In the genomic region with DNA sequence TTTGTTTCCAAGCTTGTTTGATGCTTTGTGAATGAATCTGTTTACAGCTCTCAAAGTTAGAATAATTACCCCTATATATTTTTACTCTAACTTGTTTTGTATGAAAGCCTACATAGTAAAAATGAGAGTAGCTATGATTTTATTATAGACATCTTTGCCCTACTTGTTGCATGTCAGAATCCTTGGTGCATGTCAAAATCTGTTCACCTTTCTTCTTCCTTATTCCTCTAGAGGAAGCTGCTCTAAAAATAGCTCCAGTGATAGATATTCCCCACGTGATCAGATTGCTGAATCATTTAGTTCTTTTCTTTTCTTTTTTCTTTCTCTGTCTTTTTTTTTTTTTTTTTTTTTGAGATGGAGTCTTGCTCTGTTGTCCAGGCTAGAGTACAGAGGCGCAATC, we compare ENCODE assay signal across 17 cellular contexts. TPM values are rescaled to one million over a fixed set of nuclear protein-coding genes. Genes with fewer than 3 reads are reported as not detected.
DNase-seq lines count a peak whose midpoint lies in the region; ATAC-seq, FAIRE-seq and TF ChIP-seq lines count a peak whose summit lies in the region.
"Had no signal": no experiment of that assay in that cellular context is flagged by ENCODE, and none has a peak within 500 bp of the region (broad histone marks: within the 10 kb centered on the region; RNA-seq: fewer than 3 reads in every experiment).

No MANE protein-coding gene starts in this region.

- TF ChIP-seq CTCF in HEK293 (tag by site-specific recombination; IDR thresholded peaks at IDR 0.05) (no peak), bronchial epithelial cell (IDR thresholded peaks at IDR 0.05; ENCODE audit: insufficient read depth, low read length, severe bottlenecking) (no peak), osteoblast (IDR thresholded peaks at IDR 0.05; ENCODE audit: extremely low read depth, low read depth, low read length) (no peak)

- H4K20me1 ChIP-seq in BLaER1 (no peaks in the 10 kb centered on the region), osteoblast (ENCODE audit: insufficient read depth, low read length) (no peaks in the 10 kb centered on the region)
- H4K20me1 ChIP-seq: BLaER1 treated with 17β-estradiol and CSF1 and Interleukin-3, amounts not matched to agents 10 nM and 100 nM had no signal

- H3K4me1 ChIP-seq in BLaER1, result peaks cover 7% of the 10 kb centered on the region
- H3K4me1 ChIP-seq in HEK293 (ENCODE audit: control insufficient read depth, insufficient read depth, low read length), result peaks cover 14% of the 10 kb centered on the region
- H3K4me1 ChIP-seq in osteoblast (ENCODE audit: insufficient read depth, low read length), result no peaks in the 10 kb centered on the region

- no peaks in the 10 kb centered on the region for H3K79me2 ChIP-seq in osteoblast (ENCODE audit: insufficient read depth, low read length)

- H3K4me3 ChIP-seq in BLaER1 (no peak overlapping the region), HEK293 (ENCODE audit: low read depth, low read length) (no peak overlapping the region), bronchial epithelial cell (ENCODE audit: low read depth, low read length) (no peak overlapping the region), osteoblast (ENCODE audit: insufficient read depth, low read length) (no peak overlapping the region)
- H3K4me3 ChIP-seq: BLaER1 treated with 17β-estradiol and CSF1 and Interleukin-3, amounts not matched to agents 10 nM and 100 nM had no signal

- POLR2A ChIA-PET in HEK293 (lab: Yijun Ruan, JAX), result no interaction called here

- H3K27me3 ChIP-seq in BLaER1 (no peaks in the 10 kb centered on the region), bronchial epithelial cell (ENCODE audit: control insufficient read depth, insufficient read depth, low read length) (no peaks in the 10 kb centered on the region), osteoblast (ENCODE audit: insufficient read depth, low read length) (no peaks in the 10 kb centered on the region)
- H3K27me3 ChIP-seq: BLaER1 treated with 17β-estradiol and CSF1 and Interleukin-3, amounts not matched to agents 10 nM and 100 nM had no signal

- DNase-seq in bronchial epithelial cell (ENCODE audit: low read depth) (peak; percentile 23), osteoblast (ENCODE audit: insufficient read length, low spot score, missing footprints) (peak; percentile 58), ecto neural progenitor cell (ENCODE audit: low spot score) (no peak)
- DNase-seq in stimulated activated CD8-positive, alpha-beta memory T cell treated with anti-CD3 and anti-CD28 coated beads, Interleukin-4, amount 100 ng/mL, for 48 hours, result no peak
- DNase-seq: 8988T; AML-193; CD4-positive, alpha-beta T cell; DMS79; GOT3; H9; HFFc6; IMR-90 had no signal

- CTCF ChIA-PET in HEK293 (lab: Yijun Ruan, JAX), result interaction anchor here (0.6 to 1.9 kb wide), 3 partner anchors 21 to 277 kb away, joined by 3 to 6 read pairs (median 4); no protein-coding TSS in a partner anchor

- H3K9ac ChIP-seq in BLaER1, result no peak overlapping the region
- H3K9ac ChIP-seq: BLaER1 treated with 17β-estradiol and CSF1 and Interleukin-3, amounts not matched to agents 10 nM and 100 nM had no signal

- no peaks in the 10 kb centered on the region for H3K9me3 ChIP-seq in BLaER1
- H3K9me3 ChIP-seq in HEK293 (ENCODE audit: control insufficient read depth, insufficient read depth, low read depth, low read length), result no peaks in the 10 kb centered on the region
- H3K9me3 ChIP-seq in osteoblast (ENCODE audit: low read depth, low read length), result no peaks in the 10 kb centered on the region

- H2AFZ ChIP-seq in osteoblast (ENCODE audit: low read length), result no peak overlapping the region

- 0 out of 2 replicates have a peak overlapping the region, but pooled peaks have one; percentile 7 for H3K4me2 ChIP-seq in BLaER1
- H3K4me2 ChIP-seq in osteoblast (ENCODE audit: insufficient read depth, low read length), result no peak overlapping the region

- H3K36me3 ChIP-seq in BLaER1 (no peaks in the 10 kb centered on the region), HEK293 (ENCODE audit: control insufficient read depth in 2 of 2, insufficient read depth in 1 of 2, low read length in 2 of 2) (no peaks in the 10 kb centered on the region; a peak in 1 of 3 replicates), bronchial epithelial cell (ENCODE audit: control insufficient read depth, insufficient read depth, low read length) (no peaks in the 10 kb centered on the region), osteoblast (ENCODE audit: insufficient read depth, low read length) (no peaks in the 10 kb centered on the region)
- H3K36me3 ChIP-seq: BLaER1 treated with 17β-estradiol and CSF1 and Interleukin-3, amounts not matched to agents 10 nM and 100 nM had no signal

- H3K27ac ChIP-seq in BLaER1 (no peak overlapping the region), HEK293 (ENCODE audit: extremely low read depth, low read depth, low read length) (no peak overlapping the region), osteoblast (ENCODE audit: low read depth, low read length) (no peak overlapping the region)
- H3K27ac ChIP-seq: BLaER1 treated with 17β-estradiol and CSF1 and Interleukin-3, amounts not matched to agents 10 nM and 100 nM had no signal

- no peak for ATAC-seq in HG03045 (IDR thresholded peaks at IDR 0.05; ENCODE audit: unreplicated experiment)

- no peak for FAIRE-seq in bronchial epithelial cell (lab: Jason Lieb, UNC)
- FAIRE-seq: GM19239 had no signal

TF ChIP-seq in HEK293, 187 proteins besides CTCF, POLR2A, EP300 and RAD21:
- TF ChIP-seq ZNF350 (tag by site-specific recombination; IDR thresholded peaks at IDR 0.05), result no peak
- peak; percentile 72; the same call in 1 of the 2 replicates for TF ChIP-seq SCRT2 (tag by site-specific recombination; IDR thresholded peaks at IDR 0.05)

RNA-seq across cellular contexts. Expression of a gene that starts 39.8 kb away (rescaled TPM):
- total RNA-seq in bronchial epithelial cell (4.7 and 5.5 TPM in 2 replicates), osteoblast (13.0 and 18.1 TPM in 2 replicates)

RNA-seq across cellular contexts. Expression of a gene that starts 40.2 kb away (rescaled TPM):
- total RNA-seq in bronchial epithelial cell, result 0.79 and 1.3 TPM in 2 replicates
- total RNA-seq in osteoblast, result 1.1 and 1.8 TPM in 2 replicates
- total RNA-seq: CD4-positive, alpha-beta T cell had no signal

Comparison
In these comparisons a context has a peak if more than half of its experiments do, and no peak if none do; other contexts are left out.
1. DNase-seq: peak in bronchial epithelial cell (single experiment) and osteoblast (single experiment); none in ecto neural progenitor cell (single experiment) and stimulated activated CD8-positive, alpha-beta memory T cell treated with anti-CD3 and anti-CD28 coated beads, Interleukin-4, amount 100 ng/mL, for 48 hours (single experiment).